ENCODE assay signal across 8 cellular contexts in genomic region chr3:194672876-194673275, GRCh38. TPM values are rescaled to one million over a fixed set of nuclear protein-coding genes. Genes with fewer than 3 reads are reported as not detected.
DNase-seq lines count a peak whose midpoint lies in the region; ATAC-seq, FAIRE-seq and TF ChIP-seq lines count a peak whose summit lies in the region.

No MANE protein-coding gene starts in this region.

- TF ChIP-seq CTCF in GM06990 (IDR thresholded peaks at IDR 0.05; ENCODE audit: insufficient read depth, low read length, poor library complexity, severe bottlenecking) = no peak
- no peak for TF ChIP-seq CTCF in H1 (IDR thresholded peaks at IDR 0.05; ENCODE audit: control extremely low read depth in 1 of 3, insufficient read depth in 1 of 3, low read depth in 1 of 3, low read length in 3 of 3)
- TF ChIP-seq CTCF in neural cell (IDR thresholded peaks at IDR 0.05; ENCODE audit: poor library complexity, severe bottlenecking) = no peak

- H2BK120ac ChIP-seq in H1 (replicated peaks; ENCODE audit: low read depth, low read length) = no peak overlapping the region

- peak overlapping the region; percentile 99 for H3K4me3 ChIP-seq in GM06990 (replicated peaks; ENCODE audit: low read depth, low read length)
- peak overlapping the region; percentile 77 to 99 (median 93) for H3K4me3 ChIP-seq in H1 (ENCODE audit: extremely low read depth in 1 of 4, insufficient read depth in 2 of 4, low read depth in 3 of 4, low read length in 4 of 4)
- peak overlapping the region; percentile 72 for H3K4me3 ChIP-seq in neural cell (ENCODE audit: low read length)

- H2AK5ac ChIP-seq in H1 (ENCODE audit: low read depth, low read length) = no peak overlapping the region

- POLR2A ChIA-PET in H1 (lab: Charles Lee; ENCODE audit: partially characterized antibody) = interaction anchor here (0.7 to 4.7 kb wide), 7 partner anchors 11 to 283 kb away, joined by 3 to 30 read pairs (median 3); partner anchors contain the start of gene FAM43A

- no peak overlapping the region for H2BK20ac ChIP-seq in H1 (ENCODE audit: low read length)

- no peak overlapping the region for H3K18ac ChIP-seq in H1 (ENCODE audit: extremely low read depth, low read length)

- H3K9me3 ChIP-seq in H1 (ENCODE audit: insufficient read depth in 2 of 2, low read depth in 1 of 2, low read length in 1 of 2) (no peaks in the 10 kb centered on the region), neural cell (ENCODE audit: low read length) (no peaks in the 10 kb centered on the region)

- H4K5ac ChIP-seq in H1 (ENCODE audit: insufficient read length, low read depth, low read length) = no peak overlapping the region

- peak overlapping the region in 1 of 4 experiments; percentile 0; a peak in 1 of 7 replicates for H3K9ac ChIP-seq in H1 (replicated peaks in 1 of 4; ENCODE audit: extremely low read depth in 1 of 4, low read depth in 3 of 4, low read length in 3 of 4)
- H3K9ac ChIP-seq in neural cell (ENCODE audit: low read length) = peak overlapping the region; percentile 69

- H2BK12ac ChIP-seq in H1 (ENCODE audit: low read depth, low read length) = no peak overlapping the region

- H2BK15ac ChIP-seq in H1 (ENCODE audit: low read length) = no peak overlapping the region

- no peak overlapping the region for H3K14ac ChIP-seq in H1 (ENCODE audit: insufficient read length)

- no peak for FAIRE-seq in H1 (lab: Jason Lieb, UNC)

- H4K8ac ChIP-seq in H1 (ENCODE audit: extremely low read depth, insufficient read depth, low read length) = no peak overlapping the region

- no peak overlapping the region; the same call in 1 of the 2 replicates for H2BK5ac ChIP-seq in H1 (ENCODE audit: low read depth, low read length)

- H3K23me2 ChIP-seq in H1 (ENCODE audit: low read depth, low read length) = peaks cover 2% of the 10 kb centered on the region; the same call in 1 of the 2 replicates

- no peak overlapping the region for H3K56ac ChIP-seq in H1 (replicated peaks; ENCODE audit: insufficient read length, low read depth, low read length)

- ATAC-seq in GM19463 (IDR thresholded peaks at IDR 0.05; ENCODE audit: unreplicated experiment) (no peak), HG02840 (IDR thresholded peaks at IDR 0.05; ENCODE audit: low FRiP score, unreplicated experiment) (no peak)

- TF ChIP-seq RAD21 in H1 (IDR thresholded peaks at IDR 0.05 in 1 of 2, conservative IDR thresholded peaks at IDR 0.05 in 1 of 2; ENCODE audit: low read depth in 2 of 2, low read length in 2 of 2) (no peak), neural cell (conservative IDR thresholded peaks at IDR 0.05) (no peak)

- TF ChIP-seq POLR2A in H1 (IDR thresholded peaks at IDR 0.05; ENCODE audit: control extremely low read depth in 1 of 2, low read depth in 2 of 2, low read length in 2 of 2) = no peak

- H2AFZ ChIP-seq in H1 (ENCODE audit: low read length) = peak overlapping the region; percentile 71; the same call in 1 of the 2 replicates
- peak overlapping the region; percentile 77 for H2AFZ ChIP-seq in neural cell (ENCODE audit: low read depth, low read length)

- H3K27ac ChIP-seq in H1 (ENCODE audit: low read depth, low read length) (no peak overlapping the region), neural cell (ENCODE audit: low read length) (peak overlapping the region; percentile 74)

- H3K79me2 ChIP-seq in H1 (ENCODE audit: control insufficient read depth in 1 of 2, insufficient read depth in 2 of 2, low read length in 2 of 2) (peaks cover 8 to 38% of the 10 kb centered on the region in 2 experiments), neural cell (replicated peaks; ENCODE audit: insufficient read depth, low read length) (peaks cover 16% of the 10 kb centered on the region)

- H3K27me3 ChIP-seq in GM06990 (replicated peaks; ENCODE audit: control insufficient read depth, insufficient read depth, low read length) (no peaks in the 10 kb centered on the region), H1 (replicated peaks in 1 of 4; ENCODE audit: control insufficient read depth in 3 of 4, extremely low read depth in 1 of 4, insufficient read depth in 3 of 4, low read length in 3 of 4) (peaks cover 0 to 2% (median 0%) of the 10 kb centered on the region in 4 experiments; a peak in 2 of 7 replicates), neural cell (ENCODE audit: insufficient read depth, low read depth, low read length) (peaks cover 6% of the 10 kb centered on the region)

- no peak overlapping the region for H3K4ac ChIP-seq in H1 (replicated peaks; ENCODE audit: insufficient read length, low read depth, low read length)

- H4K91ac ChIP-seq in H1 (replicated peaks; ENCODE audit: insufficient read length, low read length) = no peak overlapping the region

- peaks cover 0 to 4% of the 10 kb centered on the region in 2 experiments for H4K20me1 ChIP-seq in H1 (replicated peaks in 1 of 2; ENCODE audit: control insufficient read depth in 1 of 2, insufficient read depth in 2 of 2, low read length in 2 of 2)
- no peaks in the 10 kb centered on the region for H4K20me1 ChIP-seq in neural cell (ENCODE audit: insufficient read depth)

- H3K9me2 ChIP-seq in neural cell (ENCODE audit: insufficient read depth, low read length) = no peaks in the 10 kb centered on the region

- H3K4me2 ChIP-seq in H1 (ENCODE audit: insufficient read depth in 1 of 2, low read depth in 2 of 2, low read length in 2 of 2) (peak overlapping the region; percentile 65 to 74), neural cell (ENCODE audit: low read length) (peak overlapping the region; percentile 69)

- 64% methylated on average over 5 of the region's 5 CpGs; no CpG with 5 or more reads in 1 of the 2 experiments for WGBS in H1 (ENCODE audit: extremely low coverage in 1 of 2, insufficient coverage in 1 of 2, insufficient read length in 1 of 2, insufficient replicate concordance in 2 of 2, low coverage in 1 of 2, low lambda C conversion rate in 2 of 2, missing lambda C conversion rate in 1 of 2), 2 experiments

- H3K4me1 ChIP-seq in H1 (replicated peaks in 1 of 4; ENCODE audit: control insufficient read depth in 3 of 4, insufficient read depth in 4 of 4, low read length in 3 of 4) = peaks cover 0 to 4% (median under 1%) of the 10 kb centered on the region in 4 experiments; a peak in 4 of 7 replicates

- DNase-seq in GM06990 (ENCODE audit: extremely low read depth, insufficient read length) = no peak
- DNase-seq in NCI-H774 (lab: John Stamatoyannopoulos, UW) = peak; percentile 30
- DNase-seq in H1 (ENCODE audit: low read depth in 1 of 2, low spot score in 2 of 2) = no peak
- DNase-seq in NCI-H82 treated with DMSO at 0.1 percent for 48 hours (lab: John Stamatoyannopoulos, UW; ENCODE audit: unreplicated experiment) = no peak
- DNase-seq in NCI-H446 treated with DMSO at 0.1 percent for 48 hours (lab: John Stamatoyannopoulos, UW) = no peak

- H3K23ac ChIP-seq in H1 (ENCODE audit: insufficient read length) = no peak overlapping the region

- CTCF ChIA-PET in H1 (lab: Charles Lee; ENCODE audit: partially characterized antibody) = interaction anchor here (0.6 to 13.0 kb wide), 19 partner anchors 11 to 588 kb away, joined by 3 to 110 read pairs (median 4); partner anchors contain the start of gene FAM43A

- no peaks in the 10 kb centered on the region; the same call in 1 of the 2 replicates for H3K79me1 ChIP-seq in H1 (ENCODE audit: low read depth, low read length)

- H3F3A ChIP-seq in neural cell (ENCODE audit: insufficient read depth, low read length, poor library complexity, severe bottlenecking) = no peaks in the 10 kb centered on the region

- TF ChIP-seq EP300 in H1 (IDR thresholded peaks at IDR 0.05; ENCODE audit: borderline replicate concordance in 1 of 2, low read depth in 2 of 2, low read length in 2 of 2) (no peak), neural cell (conservative IDR thresholded peaks at IDR 0.05; ENCODE audit: poor library complexity, severe bottlenecking) (no peak)

- H3K36me3 ChIP-seq in GM06990 (ENCODE audit: control insufficient read depth, insufficient read depth, low read length) (peaks cover 1% of the 10 kb centered on the region; the same call in 1 of the 2 replicates), H1 (ENCODE audit: control insufficient read depth in 2 of 4, insufficient read depth in 4 of 4, low read length in 3 of 4) (peaks cover 0 to 10% (median 5%) of the 10 kb centered on the region in 4 experiments; a peak in 5 of 8 replicates), neural cell (ENCODE audit: insufficient read depth, low read length) (no peaks in the 10 kb centered on the region)

RNA-seq across cellular contexts. Expression of gene LSG1, which starts 0.9 kb away (rescaled TPM):
- 47.6 and 49.9 TPM in 2 replicates for total RNA-seq in H1 (2021; fragmentation: NEBNext Ultra II Directional; extraction: Animal tissue kit (Norgen Biotek cat#: 25700))
- polyA plus RNA-seq in H1 (2011; rRNA removed) (17.8 and 23.7 TPM in 2 replicates), neural cell (25.6 and 35.5 TPM in 2 replicates)
- 27.4 TPM for polyA plus RNA-seq in H1 (2011; cell fraction: cytosol; rRNA removed)
- 40.1 TPM for polyA plus RNA-seq in H1 (2011; cell fraction: nucleus; rRNA removed)
- 32.9 to 45.5 TPM (median 41.1 TPM) in 4 replicates for polyA plus RNA-seq in H1 (2012, experiment 1 of 2)
- polyA plus RNA-seq in H1 (2012, experiment 2 of 2) = 6.7 TPM
- 42.5 TPM for polyA plus RNA-seq in H1 (2013, experiment 1 of 2)
- polyA plus RNA-seq in H1 (2013, experiment 2 of 2) = 40.4 TPM
- 52.6 and 90.4 TPM in 2 replicates for polyA minus RNA-seq in H1 (2011; rRNA and poly(A)+ RNA removed)
- polyA minus RNA-seq in H1 (2011; cell fraction: cytosol; rRNA and poly(A)+ RNA removed) = 36.5 TPM
- 57.7 TPM for polyA minus RNA-seq in H1 (2011; cell fraction: nucleus; rRNA and poly(A)+ RNA removed)
- polyA minus RNA-seq in neural cell = 35.8 and 37.6 TPM in 2 replicates

RNA-seq across cellular contexts. Expression of gene FAM43A, which starts 12.8 kb away (rescaled TPM):
- 2.6 and 2.9 TPM in 2 replicates for total RNA-seq in H1 (2021; fragmentation: NEBNext Ultra II Directional; extraction: Animal tissue kit (Norgen Biotek cat#: 25700))
- polyA plus RNA-seq in H1 (2011; rRNA removed) (2.3 and 4.9 TPM in 2 replicates), neural cell (0.59 and 0.82 TPM in 2 replicates)
- polyA plus RNA-seq in H1 (2011; cell fraction: cytosol; rRNA removed) = 4.3 TPM
- polyA plus RNA-seq in H1 (2011; cell fraction: nucleus; rRNA removed) = 4.0 TPM
- 1.9 to 2.7 TPM (median 1.9 TPM) in 4 replicates for polyA plus RNA-seq in H1 (2012, experiment 1 of 2)
- 2.4 TPM for polyA plus RNA-seq in H1 (2012, experiment 2 of 2)
- polyA plus RNA-seq in H1 (2013, experiment 1 of 2) = 1.3 TPM
- 1.4 TPM for polyA plus RNA-seq in H1 (2013, experiment 2 of 2)
- 0.44 and 0.66 TPM in 2 replicates for polyA minus RNA-seq in H1 (2011; rRNA and poly(A)+ RNA removed)
- polyA minus RNA-seq in H1 (2011; cell fraction: cytosol; rRNA and poly(A)+ RNA removed) = 2.2 TPM
- polyA minus RNA-seq in H1 (2011; cell fraction: nucleus; rRNA and poly(A)+ RNA removed) = 5.6 TPM
- polyA minus RNA-seq in neural cell = 1.2 TPM in 2 replicates

RNA-seq across cellular contexts. Expression of gene TMEM44, which starts 39.7 kb away (rescaled TPM):
- 15.4 and 16.7 TPM in 2 replicates for total RNA-seq in H1 (2021; fragmentation: NEBNext Ultra II Directional; extraction: Animal tissue kit (Norgen Biotek cat#: 25700))
- 14.0 and 14.8 TPM in 2 replicates for polyA plus RNA-seq in H1 (2011; rRNA removed)
- 16.6 TPM for polyA plus RNA-seq in H1 (2011; cell fraction: cytosol; rRNA removed)
- 28.7 TPM for polyA plus RNA-seq in H1 (2011; cell fraction: nucleus; rRNA removed)
- polyA plus RNA-seq in H1 (2012, experiment 1 of 2) = 15.1 to 20.7 TPM (median 18.0 TPM) in 4 replicates
- polyA plus RNA-seq in H1 (2012, experiment 2 of 2) = 9.9 TPM
- polyA plus RNA-seq in H1 (2013, experiment 1 of 2) = 10.8 TPM
- polyA plus RNA-seq in H1 (2013, experiment 2 of 2) = 10.9 TPM
- polyA minus RNA-seq in H1 (2011; rRNA and poly(A)+ RNA removed) = 12.5 and 13.0 TPM in 2 replicates
- 15.5 TPM for polyA minus RNA-seq in H1 (2011; cell fraction: cytosol; rRNA and poly(A)+ RNA removed)
- polyA minus RNA-seq in H1 (2011; cell fraction: nucleus; rRNA and poly(A)+ RNA removed) = 11.7 TPM
- polyA plus RNA-seq in neural cell = 40.6 and 59.3 TPM in 2 replicates
- 34.3 and 38.0 TPM in 2 replicates for polyA minus RNA-seq in neural cell
